ENCODE assay signal across 8 cellular contexts in the genomic region with DNA sequence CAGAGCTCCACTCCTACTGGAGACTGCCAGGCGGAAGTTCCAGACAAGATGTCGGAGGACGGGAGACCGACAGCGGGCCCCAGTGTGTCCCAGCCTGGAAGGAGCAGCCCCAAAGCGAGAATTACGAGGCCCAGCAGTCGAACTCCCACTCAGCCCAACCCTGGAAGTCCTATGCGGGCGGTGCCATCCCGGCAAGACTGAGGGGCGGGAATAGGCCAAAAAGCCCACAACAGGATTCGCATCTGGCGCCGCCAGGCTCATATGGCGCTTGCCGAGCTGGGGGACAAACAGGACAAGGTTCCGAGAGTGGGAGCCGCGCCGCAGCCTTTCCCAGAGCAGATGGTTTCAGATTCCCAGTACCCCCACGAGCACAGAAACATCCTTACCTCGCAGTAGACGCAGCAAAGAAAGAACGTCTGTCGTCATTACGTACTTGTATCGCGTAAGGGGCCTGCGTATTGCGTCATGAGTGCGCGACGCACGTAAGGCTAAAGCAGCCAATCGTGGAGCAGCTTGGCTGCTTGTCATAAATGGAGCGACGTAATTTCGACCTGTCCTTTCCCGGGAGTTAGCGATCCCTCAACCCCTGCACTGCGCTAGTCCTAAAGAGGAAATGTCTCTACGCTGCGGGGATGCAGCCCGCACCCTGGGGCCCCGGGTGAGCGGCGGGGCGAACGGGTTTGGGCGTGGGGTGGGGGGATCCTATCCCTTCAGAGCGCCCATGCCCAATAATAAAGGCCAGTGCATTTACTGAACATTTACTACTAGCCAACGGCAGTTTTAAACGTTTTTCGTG. TPM values are rescaled to one million over a fixed set of nuclear protein-coding genes. Genes with fewer than 3 reads are reported as not detected.
DNase-seq lines count a peak whose midpoint lies in the region; ATAC-seq, FAIRE-seq and TF ChIP-seq lines count a peak whose summit lies in the region.

LIAS (plus strand) TSS at position 552 of the 796 bp plus-strand sequence; CDS start at position 614, 62 bp downstream.
RPL9 (minus strand) TSS at position 418 of the 796 bp plus-strand sequence. CDS start 483 bp downstream, outside the sequence.

- peaks cover 49% of the 10 kb centered on the region for H4K20me1 ChIP-seq in Loucy (ENCODE audit: insufficient read depth, low read length, poor library complexity, severe bottlenecking)

- no peaks in the 10 kb centered on the region for H3F3A ChIP-seq in Loucy (ENCODE audit: low read depth)

- peaks cover 5 to 68% (median 30%) of the 10 kb centered on the region in 3 donors for H3K36me3 Mint-ChIP-seq in naive thymus-derived CD8-positive, alpha-beta T cell

- peak; percentile 89 for TF ChIP-seq POLR2A in H54 (IDR thresholded peaks at IDR 0.05; ENCODE audit: low read depth, low read length)
- TF ChIP-seq POLR2A in Raji (IDR thresholded peaks at IDR 0.05; ENCODE audit: insufficient read depth, low read depth, low read length): peak; percentile 99

- peaks cover 9% of the 10 kb centered on the region for H3K27me3 ChIP-seq in Loucy (ENCODE audit: insufficient read depth, low read length, poor library complexity, severe bottlenecking)

- H3K4me1 Mint-ChIP-seq in naive thymus-derived CD8-positive, alpha-beta T cell: peaks cover 10 to 52% (median 37%) of the 10 kb centered on the region in 4 donors

- H3K27me3 Mint-ChIP-seq in naive thymus-derived CD8-positive, alpha-beta T cell: peaks cover 0 to 2% (median 0%) of the 10 kb centered on the region in 5 donors

- peaks cover 34% of the 10 kb centered on the region for H3K36me3 ChIP-seq in Loucy (ENCODE audit: insufficient read depth, low read length)

- H3K79me2 ChIP-seq in Loucy (ENCODE audit: insufficient read depth, low read length): peaks cover 77% of the 10 kb centered on the region

- POLR2A ChIA-PET in naive thymus-derived CD8-positive, alpha-beta T cell (lab: Charles Lee): interaction anchor here (0.6 to 3.3 kb wide), 23 partner anchors 8 to 1772 kb away, joined by 3 to 26 read pairs (median 4); partner anchors contain the start of genes PDS5A, RELL1, RFC1 and SMIM14

- H3K4me3 ChIP-seq in Loucy (ENCODE audit: low read length, poor library complexity, severe bottlenecking) (peak within 1 kb of the TSS; percentile 88), fibroblast of mammary gland (ENCODE audit: control insufficient read depth, low read depth, low read length) (peak within 1 kb of the TSS; percentile 82)

- H3K9me3 ChIP-seq in Loucy (ENCODE audit: insufficient read depth, low read depth, low read length): no peaks in the 10 kb centered on the region

- peak within 1 kb of the TSS; percentile 95 for H3K9ac ChIP-seq in Loucy (ENCODE audit: low read depth, low read length, poor library complexity, severe bottlenecking)

- FAIRE-seq in H54 (lab: Jason Lieb, UNC): peak; percentile 97

- H3K4me3 Mint-ChIP-seq in naive thymus-derived CD8-positive, alpha-beta T cell: peak within 1 kb of the TSS; percentile 87 to 99 (median 97)

- H3K4me1 ChIP-seq in Loucy (ENCODE audit: insufficient read depth, low read length, poor library complexity, severe bottlenecking): peaks cover 28% of the 10 kb centered on the region

- DNase-seq in EL (peak; percentile 98), H54 (ENCODE audit: insufficient read length, low spot score) (peak; percentile 69), fibroblast of mammary gland (ENCODE audit: low read depth) (peak; percentile 100)
- DNase-seq in activated T-helper 9 cell treated with anti-CD3 and anti-CD28 coated beads, Interleukin-2, amount 50 U/mL, for 16 hours (ENCODE audit: low read depth): peak; percentile 89
- DNase-seq in naive thymus-derived CD8-positive, alpha-beta T cell: peak; percentile 77 to 97 (median 94)
- peak; percentile 91 to 96 (median 92) for DNase-seq in stimulated activated naive CD4-positive, alpha-beta T cell (lab: John Stamatoyannopoulos, UW)

- peak within 1 kb of the TSS; percentile 83 for H2AFZ ChIP-seq in Loucy (ENCODE audit: low read length)

- H3K27ac Mint-ChIP-seq in naive thymus-derived CD8-positive, alpha-beta T cell: peak within 1 kb of the TSS; percentile 98 to 100 (median 100)

- ATAC-seq in naive thymus-derived CD8-positive, alpha-beta T cell: peak; percentile 82 to 84

- no peaks in the 10 kb centered on the region for H3K9me3 Mint-ChIP-seq in naive thymus-derived CD8-positive, alpha-beta T cell

- peak within 1 kb of the TSS; percentile 100 for H3K4me2 ChIP-seq in Loucy (ENCODE audit: low read depth, low read length, poor library complexity, severe bottlenecking)

- TF ChIP-seq CTCF in Loucy (conservative IDR thresholded peaks at IDR 0.05; ENCODE audit: low read length): no peak
- TF ChIP-seq CTCF in fibroblast of mammary gland (conservative IDR thresholded peaks at IDR 0.05; ENCODE audit: control insufficient read depth, insufficient read depth, low read depth, low read length): no peak

- H3K9me2 ChIP-seq in Loucy (replicated peaks; ENCODE audit: low read depth, low read length): no peaks in the 10 kb centered on the region

RNA-seq across cellular contexts. Expression of gene LIAS, which starts in this region (rescaled TPM):
- total RNA-seq in naive thymus-derived CD8-positive, alpha-beta T cell: 10 to 100 TPM; 25.5 to 28.0 TPM
- 10 to 100 TPM; 14.6 to 20.7 (median 15.9) TPM for polyA plus RNA-seq in naive thymus-derived CD8-positive, alpha-beta T cell

RNA-seq across cellular contexts. Expression of gene RPL9, which starts in this region (rescaled TPM):
- 1,000 to 10,000 TPM; 2,423 to 2,427 TPM for total RNA-seq in naive thymus-derived CD8-positive, alpha-beta T cell
- 1,000 to 10,000 TPM; 2,739 to 3,314 (median 3,187) TPM for polyA plus RNA-seq in naive thymus-derived CD8-positive, alpha-beta T cell

Comparison
In these comparisons a context has a peak if more than half of its experiments do, and no peak if none do; other contexts are left out.
1. Peak in every context shown above with its lines: DNase-seq, ATAC-seq and H3K4me3 ChIP-seq.